In the genomic region with DNA sequence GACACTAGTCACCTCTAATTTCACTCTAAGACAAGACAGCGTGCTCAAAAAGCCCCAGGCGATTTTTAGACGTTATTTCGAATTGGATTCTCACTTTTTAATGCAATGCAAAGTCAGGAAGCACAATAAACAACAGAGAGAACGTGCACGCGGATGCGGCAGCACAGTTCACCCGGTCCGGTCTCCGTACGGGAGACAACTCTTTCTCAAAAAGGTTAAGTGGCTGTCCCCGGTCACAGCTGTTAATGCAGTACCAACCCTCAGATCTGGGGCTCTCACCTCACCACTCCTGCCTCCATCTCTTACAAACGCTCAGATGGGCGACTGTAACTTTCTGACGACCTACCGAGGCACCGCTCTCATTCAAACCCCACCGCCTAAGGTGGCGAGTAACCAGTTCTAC, we compare ENCODE assay signal across 1 cellular context.
A peak's percentile ranks its signal among the peaks of the same experiment; 100 is the strongest.
TF ChIP-seq lines count a peak whose summit lies in the region.

No MANE protein-coding gene starts in this region.

TF ChIP-seq in K562, 482 proteins besides CTCF, POLR2A, EP300 and RAD21 (continued from another document and continues in another):
- TF ChIP-seq ZBTB12 (CRISPR knock-in tag; IDR thresholded peaks at IDR 0.05) (no peak), HDAC3 (IDR thresholded peaks at IDR 0.05; ENCODE audit: borderline replicate concordance, partially characterized antibody) (peak; percentile 38), ZNF224 (CRISPR knock-in tag; IDR thresholded peaks at IDR 0.05) (0 out of 2 replicates have a peak, but pooled peaks have one; percentile 21), NR2C2 (CRISPR knock-in tag; IDR thresholded peaks at IDR 0.05) (no peak), NR2C2 (tag; IDR thresholded peaks at IDR 0.05) (no peak), SMARCE1 (IDR thresholded peaks at IDR 0.05) (peak; percentile 54; the same call in 1 of the 2 replicates), CXXC5 (CRISPR knock-in tag; IDR thresholded peaks at IDR 0.05) (no peak), DPF2 (IDR thresholded peaks at IDR 0.05) (no peak), GATAD2A (IDR thresholded peaks at IDR 0.05) (no peak), CHD2 (IDR thresholded peaks at IDR 0.05; ENCODE audit: low read depth, low read length) (0 out of 2 replicates have a peak, but pooled peaks have one; percentile 21), BRD9 (IDR thresholded peaks at IDR 0.05; ENCODE audit: low read depth, partially characterized antibody) (no peak), CBX1 (IDR thresholded peaks at IDR 0.05; ENCODE audit: low read depth) (no peak), ZNF551 (CRISPR knock-in tag; IDR thresholded peaks at IDR 0.05) (no peak), NR2F6 (CRISPR knock-in tag; IDR thresholded peaks at IDR 0.05) (no peak), NFRKB (IDR thresholded peaks at IDR 0.05; ENCODE audit: low read depth) (0 out of 2 replicates have a peak, but pooled peaks have one; percentile 41), ZNF263 (CRISPR knock-in tag; IDR thresholded peaks at IDR 0.05; ENCODE audit: borderline replicate concordance) (no peak), ERF (CRISPR knock-in tag; IDR thresholded peaks at IDR 0.05) (no peak), DACH1 (IDR thresholded peaks at IDR 0.05; ENCODE audit: partially characterized antibody) (peak; percentile 38), NKRF (IDR thresholded peaks at IDR 0.05; ENCODE audit: borderline replicate concordance) (peak; percentile 92; the same call in 1 of the 2 replicates), HDGF (IDR thresholded peaks at IDR 0.05) (peak; percentile 58; the same call in 1 of the 2 replicates), TFAP4 (CRISPR knock-in tag; IDR thresholded peaks at IDR 0.05; ENCODE audit: borderline replicate concordance) (peak; percentile 79; the same call in 1 of the 2 replicates), MAFG (tag; conservative IDR thresholded peaks at IDR 0.05) (no peak), MCM3 (IDR thresholded peaks at IDR 0.05) (no peak), SNIP1 (IDR thresholded peaks at IDR 0.05; ENCODE audit: low read depth) (no peak), BRF2 (IDR thresholded peaks at IDR 0.05; ENCODE audit: borderline replicate concordance, insufficient read depth, insufficient read length) (no peak), UBTF (IDR thresholded peaks at IDR 0.05; ENCODE audit: borderline replicate concordance in 1 of 2, low read depth in 2 of 2, low read length in 2 of 2) (0 out of 4 replicates have a peak, but pooled peaks of 1 of the 2 experiments have one; percentile 20), ZNF197 (CRISPR knock-in tag; IDR thresholded peaks at IDR 0.05; ENCODE audit: low read depth) (no peak), PRMT5 (CRISPR knock-in tag; IDR thresholded peaks at IDR 0.05) (peak; percentile 23; the same call in 1 of the 2 replicates)
- TF ChIP-seq, protein P1, sequence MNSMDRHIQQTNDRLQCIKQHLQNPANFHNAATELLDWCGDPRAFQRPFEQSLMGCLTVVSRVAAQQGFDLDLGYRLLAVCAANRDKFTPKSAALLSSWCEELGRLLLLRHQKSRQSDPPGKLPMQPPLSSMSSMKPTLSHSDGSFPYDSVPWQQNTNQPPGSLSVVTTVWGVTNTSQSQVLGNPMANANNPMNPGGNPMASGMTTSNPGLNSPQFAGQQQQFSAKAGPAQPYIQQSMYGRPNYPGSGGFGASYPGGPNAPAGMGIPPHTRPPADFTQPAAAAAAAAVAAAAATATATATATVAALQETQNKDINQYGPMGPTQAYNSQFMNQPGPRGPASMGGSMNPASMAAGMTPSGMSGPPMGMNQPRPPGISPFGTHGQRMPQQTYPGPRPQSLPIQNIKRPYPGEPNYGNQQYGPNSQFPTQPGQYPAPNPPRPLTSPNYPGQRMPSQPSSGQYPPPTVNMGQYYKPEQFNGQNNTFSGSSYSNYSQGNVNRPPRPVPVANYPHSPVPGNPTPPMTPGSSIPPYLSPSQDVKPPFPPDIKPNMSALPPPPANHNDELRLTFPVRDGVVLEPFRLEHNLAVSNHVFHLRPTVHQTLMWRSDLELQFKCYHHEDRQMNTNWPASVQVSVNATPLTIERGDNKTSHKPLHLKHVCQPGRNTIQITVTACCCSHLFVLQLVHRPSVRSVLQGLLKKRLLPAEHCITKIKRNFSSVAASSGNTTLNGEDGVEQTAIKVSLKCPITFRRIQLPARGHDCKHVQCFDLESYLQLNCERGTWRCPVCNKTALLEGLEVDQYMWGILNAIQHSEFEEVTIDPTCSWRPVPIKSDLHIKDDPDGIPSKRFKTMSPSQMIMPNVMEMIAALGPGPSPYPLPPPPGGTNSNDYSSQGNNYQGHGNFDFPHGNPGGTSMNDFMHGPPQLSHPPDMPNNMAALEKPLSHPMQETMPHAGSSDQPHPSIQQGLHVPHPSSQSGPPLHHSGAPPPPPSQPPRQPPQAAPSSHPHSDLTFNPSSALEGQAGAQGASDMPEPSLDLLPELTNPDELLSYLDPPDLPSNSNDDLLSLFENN (IDR thresholded peaks at IDR 0.05; ENCODE audit: low read depth in 2 of 2, low read length in 2 of 2) = no peak
- TF ChIP-seq, protein P2, sequence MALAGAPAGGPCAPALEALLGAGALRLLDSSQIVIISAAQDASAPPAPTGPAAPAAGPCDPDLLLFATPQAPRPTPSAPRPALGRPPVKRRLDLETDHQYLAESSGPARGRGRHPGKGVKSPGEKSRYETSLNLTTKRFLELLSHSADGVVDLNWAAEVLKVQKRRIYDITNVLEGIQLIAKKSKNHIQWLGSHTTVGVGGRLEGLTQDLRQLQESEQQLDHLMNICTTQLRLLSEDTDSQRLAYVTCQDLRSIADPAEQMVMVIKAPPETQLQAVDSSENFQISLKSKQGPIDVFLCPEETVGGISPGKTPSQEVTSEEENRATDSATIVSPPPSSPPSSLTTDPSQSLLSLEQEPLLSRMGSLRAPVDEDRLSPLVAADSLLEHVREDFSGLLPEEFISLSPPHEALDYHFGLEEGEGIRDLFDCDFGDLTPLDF (CRISPR knock-in tag; IDR thresholded peaks at IDR 0.05) = no peak
- TF ChIP-seq, protein P3, sequence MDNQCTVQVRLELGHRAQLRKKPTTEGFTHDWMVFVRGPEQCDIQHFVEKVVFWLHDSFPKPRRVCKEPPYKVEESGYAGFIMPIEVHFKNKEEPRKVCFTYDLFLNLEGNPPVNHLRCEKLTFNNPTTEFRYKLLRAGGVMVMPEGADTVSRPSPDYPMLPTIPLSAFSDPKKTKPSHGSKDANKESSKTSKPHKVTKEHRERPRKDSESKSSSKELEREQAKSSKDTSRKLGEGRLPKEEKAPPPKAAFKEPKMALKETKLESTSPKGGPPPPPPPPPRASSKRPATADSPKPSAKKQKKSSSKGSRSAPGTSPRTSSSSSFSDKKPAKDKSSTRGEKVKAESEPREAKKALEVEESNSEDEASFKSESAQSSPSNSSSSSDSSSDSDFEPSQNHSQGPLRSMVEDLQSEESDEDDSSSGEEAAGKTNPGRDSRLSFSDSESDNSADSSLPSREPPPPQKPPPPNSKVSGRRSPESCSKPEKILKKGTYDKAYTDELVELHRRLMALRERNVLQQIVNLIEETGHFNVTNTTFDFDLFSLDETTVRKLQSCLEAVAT (IDR thresholded peaks at IDR 0.05) = peak in 1 of 2 experiments; percentile 43; a peak in 1 of 4 replicates
- TF ChIP-seq, protein P4, sequence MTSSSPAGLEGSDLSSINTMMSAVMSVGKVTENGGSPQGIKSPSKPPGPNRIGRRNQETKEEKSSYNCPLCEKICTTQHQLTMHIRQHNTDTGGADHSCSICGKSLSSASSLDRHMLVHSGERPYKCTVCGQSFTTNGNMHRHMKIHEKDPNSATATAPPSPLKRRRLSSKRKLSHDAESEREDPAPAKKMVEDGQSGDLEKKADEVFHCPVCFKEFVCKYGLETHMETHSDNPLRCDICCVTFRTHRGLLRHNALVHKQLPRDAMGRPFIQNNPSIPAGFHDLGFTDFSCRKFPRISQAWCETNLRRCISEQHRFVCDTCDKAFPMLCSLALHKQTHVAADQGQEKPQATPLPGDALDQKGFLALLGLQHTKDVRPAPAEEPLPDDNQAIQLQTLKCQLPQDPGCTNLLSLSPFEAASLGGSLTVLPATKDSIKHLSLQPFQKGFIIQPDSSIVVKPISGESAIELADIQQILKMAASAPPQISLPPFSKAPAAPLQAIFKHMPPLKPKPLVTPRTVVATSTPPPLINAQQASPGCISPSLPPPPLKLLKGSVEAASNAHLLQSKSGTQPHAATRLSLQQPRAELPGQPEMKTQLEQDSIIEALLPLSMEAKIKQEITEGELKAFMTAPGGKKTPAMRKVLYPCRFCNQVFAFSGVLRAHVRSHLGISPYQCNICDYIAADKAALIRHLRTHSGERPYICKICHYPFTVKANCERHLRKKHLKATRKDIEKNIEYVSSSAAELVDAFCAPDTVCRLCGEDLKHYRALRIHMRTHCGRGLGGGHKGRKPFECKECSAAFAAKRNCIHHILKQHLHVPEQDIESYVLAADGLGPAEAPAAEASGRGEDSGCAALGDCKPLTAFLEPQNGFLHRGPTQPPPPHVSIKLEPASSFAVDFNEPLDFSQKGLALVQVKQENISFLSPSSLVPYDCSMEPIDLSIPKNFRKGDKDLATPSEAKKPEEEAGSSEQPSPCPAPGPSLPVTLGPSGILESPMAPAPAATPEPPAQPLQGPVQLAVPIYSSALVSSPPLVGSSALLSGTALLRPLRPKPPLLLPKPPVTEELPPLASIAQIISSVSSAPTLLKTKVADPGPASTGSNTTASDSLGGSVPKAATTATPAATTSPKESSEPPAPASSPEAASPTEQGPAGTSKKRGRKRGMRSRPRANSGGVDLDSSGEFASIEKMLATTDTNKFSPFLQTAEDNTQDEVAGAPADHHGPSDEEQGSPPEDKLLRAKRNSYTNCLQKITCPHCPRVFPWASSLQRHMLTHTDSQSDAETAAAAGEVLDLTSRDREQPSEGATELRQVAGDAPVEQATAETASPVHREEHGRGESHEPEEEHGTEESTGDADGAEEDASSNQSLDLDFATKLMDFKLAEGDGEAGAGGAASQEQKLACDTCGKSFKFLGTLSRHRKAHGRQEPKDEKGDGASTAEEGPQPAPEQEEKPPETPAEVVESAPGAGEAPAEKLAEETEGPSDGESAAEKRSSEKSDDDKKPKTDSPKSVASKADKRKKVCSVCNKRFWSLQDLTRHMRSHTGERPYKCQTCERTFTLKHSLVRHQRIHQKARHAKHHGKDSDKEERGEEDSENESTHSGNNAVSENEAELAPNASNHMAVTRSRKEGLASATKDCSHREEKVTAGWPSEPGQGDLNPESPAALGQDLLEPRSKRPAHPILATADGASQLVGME (CRISPR knock-in tag; IDR thresholded peaks at IDR 0.05) = no peak
